Comparison of ENCODE assay signal across 1 cellular context in the genomic region with DNA sequence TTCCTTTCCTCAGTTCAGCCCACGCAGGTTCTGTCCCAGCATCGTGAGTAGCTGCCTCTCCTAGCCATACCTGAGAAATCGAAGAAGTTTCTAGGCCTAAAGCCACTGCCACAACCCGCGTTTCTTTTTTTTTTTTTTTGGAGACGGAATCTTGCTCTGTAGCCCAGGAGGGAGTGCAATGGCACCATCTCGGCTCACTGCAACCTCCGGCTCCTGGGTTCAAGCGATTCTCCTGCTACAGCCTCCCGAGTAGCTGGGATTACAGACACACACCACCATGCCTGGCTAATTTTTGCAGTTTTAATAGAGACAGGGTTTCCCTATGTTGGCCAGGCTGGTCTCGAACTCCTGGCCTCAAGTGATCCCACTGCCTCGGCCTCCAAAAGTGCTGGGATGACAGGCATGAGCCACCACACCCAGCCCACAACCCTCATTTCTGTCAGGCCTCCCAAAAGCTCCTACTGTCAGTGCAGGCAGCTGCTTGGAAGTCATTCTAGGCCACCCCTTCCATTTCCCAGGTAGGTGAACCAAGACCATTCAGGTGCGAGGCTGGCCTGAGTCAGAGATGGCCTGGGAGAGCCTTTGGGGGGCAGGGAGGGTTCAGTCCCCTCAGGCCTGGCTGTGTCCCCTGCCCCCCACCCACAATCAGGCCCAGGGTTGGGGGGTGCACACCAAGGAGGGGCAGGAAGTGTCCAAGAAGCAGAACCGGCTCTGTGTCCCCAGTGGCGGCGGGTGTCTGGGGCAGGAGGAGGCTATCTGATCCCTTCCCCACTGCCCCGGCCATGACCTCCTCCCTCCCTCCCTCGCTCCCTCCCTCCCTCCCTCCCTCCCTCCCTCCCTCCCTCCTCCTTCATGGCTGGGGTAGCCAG.
TF ChIP-seq lines count a peak whose summit lies in the region.

No MANE protein-coding gene starts in this region.

TF ChIP-seq in GM23338, 12 proteins besides CTCF, POLR2A, EP300 and RAD21 (continued from another document):
- TF ChIP-seq, protein P1, sequence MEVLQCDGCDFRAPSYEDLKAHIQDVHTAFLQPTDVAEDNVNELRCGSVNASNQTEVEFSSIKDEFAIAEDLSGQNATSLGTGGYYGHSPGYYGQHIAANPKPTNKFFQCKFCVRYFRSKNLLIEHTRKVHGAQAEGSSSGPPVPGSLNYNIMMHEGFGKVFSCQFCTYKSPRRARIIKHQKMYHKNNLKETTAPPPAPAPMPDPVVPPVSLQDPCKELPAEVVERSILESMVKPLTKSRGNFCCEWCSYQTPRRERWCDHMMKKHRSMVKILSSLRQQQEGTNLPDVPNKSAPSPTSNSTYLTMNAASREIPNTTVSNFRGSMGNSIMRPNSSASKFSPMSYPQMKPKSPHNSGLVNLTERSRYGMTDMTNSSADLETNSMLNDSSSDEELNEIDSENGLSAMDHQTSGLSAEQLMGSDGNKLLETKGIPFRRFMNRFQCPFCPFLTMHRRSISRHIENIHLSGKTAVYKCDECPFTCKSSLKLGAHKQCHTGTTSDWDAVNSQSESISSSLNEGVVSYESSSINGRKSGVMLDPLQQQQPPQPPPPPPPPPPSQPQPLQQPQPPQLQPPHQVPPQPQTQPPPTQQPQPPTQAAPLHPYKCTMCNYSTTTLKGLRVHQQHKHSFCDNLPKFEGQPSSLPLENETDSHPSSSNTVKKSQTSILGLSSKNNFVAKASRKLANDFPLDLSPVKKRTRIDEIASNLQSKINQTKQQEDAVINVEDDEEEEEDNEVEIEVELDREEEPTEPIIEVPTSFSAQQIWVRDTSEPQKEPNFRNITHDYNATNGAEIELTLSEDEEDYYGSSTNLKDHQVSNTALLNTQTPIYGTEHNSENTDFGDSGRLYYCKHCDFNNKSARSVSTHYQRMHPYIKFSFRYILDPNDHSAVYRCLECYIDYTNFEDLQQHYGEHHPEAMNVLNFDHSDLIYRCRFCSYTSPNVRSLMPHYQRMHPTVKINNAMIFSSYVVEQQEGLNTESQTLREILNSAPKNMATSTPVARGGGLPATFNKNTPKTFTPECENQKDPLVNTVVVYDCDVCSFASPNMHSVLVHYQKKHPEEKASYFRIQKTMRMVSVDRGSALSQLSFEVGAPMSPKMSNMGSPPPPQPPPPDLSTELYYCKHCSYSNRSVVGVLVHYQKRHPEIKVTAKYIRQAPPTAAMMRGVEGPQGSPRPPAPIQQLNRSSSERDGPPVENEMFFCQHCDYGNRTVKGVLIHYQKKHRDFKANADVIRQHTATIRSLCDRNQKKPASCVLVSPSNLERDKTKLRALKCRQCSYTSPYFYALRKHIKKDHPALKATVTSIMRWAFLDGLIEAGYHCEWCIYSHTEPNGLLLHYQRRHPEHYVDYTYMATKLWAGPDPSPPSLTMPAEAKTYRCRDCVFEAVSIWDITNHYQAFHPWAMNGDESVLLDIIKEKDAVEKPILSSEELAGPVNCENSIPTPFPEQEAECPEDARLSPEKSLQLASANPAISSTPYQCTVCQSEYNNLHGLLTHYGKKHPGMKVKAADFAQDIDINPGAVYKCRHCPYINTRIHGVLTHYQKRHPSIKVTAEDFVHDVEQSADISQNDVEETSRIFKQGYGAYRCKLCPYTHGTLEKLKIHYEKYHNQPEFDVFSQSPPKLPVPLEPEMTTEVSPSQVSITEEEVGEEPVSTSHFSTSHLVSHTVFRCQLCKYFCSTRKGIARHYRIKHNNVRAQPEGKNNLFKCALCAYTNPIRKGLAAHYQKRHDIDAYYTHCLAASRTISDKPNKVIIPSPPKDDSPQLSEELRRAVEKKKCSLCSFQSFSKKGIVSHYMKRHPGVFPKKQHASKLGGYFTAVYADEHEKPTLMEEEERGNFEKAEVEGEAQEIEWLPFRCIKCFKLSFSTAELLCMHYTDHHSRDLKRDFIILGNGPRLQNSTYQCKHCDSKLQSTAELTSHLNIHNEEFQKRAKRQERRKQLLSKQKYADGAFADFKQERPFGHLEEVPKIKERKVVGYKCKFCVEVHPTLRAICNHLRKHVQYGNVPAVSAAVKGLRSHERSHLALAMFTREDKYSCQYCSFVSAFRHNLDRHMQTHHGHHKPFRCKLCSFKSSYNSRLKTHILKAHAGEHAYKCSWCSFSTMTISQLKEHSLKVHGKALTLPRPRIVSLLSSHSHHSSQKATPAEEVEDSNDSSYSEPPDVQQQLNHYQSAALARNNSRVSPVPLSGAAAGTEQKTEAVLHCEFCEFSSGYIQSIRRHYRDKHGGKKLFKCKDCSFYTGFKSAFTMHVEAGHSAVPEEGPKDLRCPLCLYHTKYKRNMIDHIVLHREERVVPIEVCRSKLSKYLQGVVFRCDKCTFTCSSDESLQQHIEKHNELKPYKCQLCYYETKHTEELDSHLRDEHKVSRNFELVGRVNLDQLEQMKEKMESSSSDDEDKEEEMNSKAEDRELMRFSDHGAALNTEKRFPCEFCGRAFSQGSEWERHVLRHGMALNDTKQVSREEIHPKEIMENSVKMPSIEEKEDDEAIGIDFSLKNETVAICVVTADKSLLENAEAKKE (CRISPR knock-in tag; IDR thresholded peaks at IDR 0.05): no peak
- TF ChIP-seq JUNB (IDR thresholded peaks at IDR 0.05; ENCODE audit: unreplicated experiment) (no peak), EZH2phosphoT487 (IDR thresholded peaks at IDR 0.05; ENCODE audit: unreplicated experiment) (no peak), ZNF331 (CRISPR knock-in tag; IDR thresholded peaks at IDR 0.05; ENCODE audit: low read depth) (no peak), EZH2 (IDR thresholded peaks at IDR 0.05; ENCODE audit: low read depth, unreplicated experiment) (no peak), POLR2AphosphoS5 (IDR thresholded peaks at IDR 0.05; ENCODE audit: low read depth) (no peak), STAT1 (IDR thresholded peaks at IDR 0.05; ENCODE audit: unreplicated experiment) (no peak)
- TF ChIP-seq, protein P2, sequence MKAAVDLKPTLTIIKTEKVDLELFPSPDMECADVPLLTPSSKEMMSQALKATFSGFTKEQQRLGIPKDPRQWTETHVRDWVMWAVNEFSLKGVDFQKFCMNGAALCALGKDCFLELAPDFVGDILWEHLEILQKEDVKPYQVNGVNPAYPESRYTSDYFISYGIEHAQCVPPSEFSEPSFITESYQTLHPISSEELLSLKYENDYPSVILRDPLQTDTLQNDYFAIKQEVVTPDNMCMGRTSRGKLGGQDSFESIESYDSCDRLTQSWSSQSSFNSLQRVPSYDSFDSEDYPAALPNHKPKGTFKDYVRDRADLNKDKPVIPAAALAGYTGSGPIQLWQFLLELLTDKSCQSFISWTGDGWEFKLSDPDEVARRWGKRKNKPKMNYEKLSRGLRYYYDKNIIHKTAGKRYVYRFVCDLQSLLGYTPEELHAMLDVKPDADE (IDR thresholded peaks at IDR 0.05): no peak
- TF ChIP-seq, protein P3, sequence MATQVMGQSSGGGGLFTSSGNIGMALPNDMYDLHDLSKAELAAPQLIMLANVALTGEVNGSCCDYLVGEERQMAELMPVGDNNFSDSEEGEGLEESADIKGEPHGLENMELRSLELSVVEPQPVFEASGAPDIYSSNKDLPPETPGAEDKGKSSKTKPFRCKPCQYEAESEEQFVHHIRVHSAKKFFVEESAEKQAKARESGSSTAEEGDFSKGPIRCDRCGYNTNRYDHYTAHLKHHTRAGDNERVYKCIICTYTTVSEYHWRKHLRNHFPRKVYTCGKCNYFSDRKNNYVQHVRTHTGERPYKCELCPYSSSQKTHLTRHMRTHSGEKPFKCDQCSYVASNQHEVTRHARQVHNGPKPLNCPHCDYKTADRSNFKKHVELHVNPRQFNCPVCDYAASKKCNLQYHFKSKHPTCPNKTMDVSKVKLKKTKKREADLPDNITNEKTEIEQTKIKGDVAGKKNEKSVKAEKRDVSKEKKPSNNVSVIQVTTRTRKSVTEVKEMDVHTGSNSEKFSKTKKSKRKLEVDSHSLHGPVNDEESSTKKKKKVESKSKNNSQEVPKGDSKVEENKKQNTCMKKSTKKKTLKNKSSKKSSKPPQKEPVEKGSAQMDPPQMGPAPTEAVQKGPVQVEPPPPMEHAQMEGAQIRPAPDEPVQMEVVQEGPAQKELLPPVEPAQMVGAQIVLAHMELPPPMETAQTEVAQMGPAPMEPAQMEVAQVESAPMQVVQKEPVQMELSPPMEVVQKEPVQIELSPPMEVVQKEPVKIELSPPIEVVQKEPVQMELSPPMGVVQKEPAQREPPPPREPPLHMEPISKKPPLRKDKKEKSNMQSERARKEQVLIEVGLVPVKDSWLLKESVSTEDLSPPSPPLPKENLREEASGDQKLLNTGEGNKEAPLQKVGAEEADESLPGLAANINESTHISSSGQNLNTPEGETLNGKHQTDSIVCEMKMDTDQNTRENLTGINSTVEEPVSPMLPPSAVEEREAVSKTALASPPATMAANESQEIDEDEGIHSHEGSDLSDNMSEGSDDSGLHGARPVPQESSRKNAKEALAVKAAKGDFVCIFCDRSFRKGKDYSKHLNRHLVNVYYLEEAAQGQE (IDR thresholded peaks at IDR 0.05; ENCODE audit: unreplicated experiment): no peak
